ENCODE assay signal across 1 cellular context in the genomic region with DNA sequence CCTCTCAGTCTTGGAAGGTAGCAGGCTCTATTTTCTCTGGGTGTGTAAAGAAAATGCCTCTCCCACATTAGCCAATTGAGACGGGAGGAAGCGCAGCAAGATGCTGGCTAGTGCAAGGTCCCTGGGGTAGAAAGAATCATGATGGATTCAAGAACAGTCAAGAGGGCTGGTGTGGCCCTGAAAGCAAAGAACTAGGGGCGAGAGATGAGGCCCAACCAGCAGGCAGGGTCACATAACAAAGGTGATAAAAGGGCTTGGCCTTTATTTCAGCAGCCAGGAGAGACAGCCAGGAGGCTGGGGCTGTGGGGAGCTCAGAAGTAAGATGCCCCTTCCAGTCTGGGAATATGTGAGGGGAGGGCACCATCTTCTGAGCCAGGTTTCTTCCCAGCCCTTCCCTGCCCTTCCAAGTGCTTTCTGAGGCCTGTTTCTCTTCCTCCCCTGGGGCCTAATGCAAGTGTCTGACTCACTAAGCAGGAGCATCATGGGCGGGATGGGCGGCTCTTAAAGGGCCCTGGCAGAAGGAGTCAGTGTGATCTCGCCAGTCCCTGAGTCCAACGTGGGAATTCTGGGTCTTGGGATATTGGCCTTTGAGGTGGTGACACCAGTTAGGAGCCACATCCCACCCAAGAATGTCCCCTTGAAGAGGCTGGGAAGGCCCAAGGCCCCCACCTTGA.
TF ChIP-seq lines count a peak whose summit lies in the region.

No MANE protein-coding gene starts in this region.

TF ChIP-seq in HEK293, 187 proteins besides CTCF, POLR2A, EP300 and RAD21 (continued from another document and continues in another):
- TF ChIP-seq, protein P1, sequence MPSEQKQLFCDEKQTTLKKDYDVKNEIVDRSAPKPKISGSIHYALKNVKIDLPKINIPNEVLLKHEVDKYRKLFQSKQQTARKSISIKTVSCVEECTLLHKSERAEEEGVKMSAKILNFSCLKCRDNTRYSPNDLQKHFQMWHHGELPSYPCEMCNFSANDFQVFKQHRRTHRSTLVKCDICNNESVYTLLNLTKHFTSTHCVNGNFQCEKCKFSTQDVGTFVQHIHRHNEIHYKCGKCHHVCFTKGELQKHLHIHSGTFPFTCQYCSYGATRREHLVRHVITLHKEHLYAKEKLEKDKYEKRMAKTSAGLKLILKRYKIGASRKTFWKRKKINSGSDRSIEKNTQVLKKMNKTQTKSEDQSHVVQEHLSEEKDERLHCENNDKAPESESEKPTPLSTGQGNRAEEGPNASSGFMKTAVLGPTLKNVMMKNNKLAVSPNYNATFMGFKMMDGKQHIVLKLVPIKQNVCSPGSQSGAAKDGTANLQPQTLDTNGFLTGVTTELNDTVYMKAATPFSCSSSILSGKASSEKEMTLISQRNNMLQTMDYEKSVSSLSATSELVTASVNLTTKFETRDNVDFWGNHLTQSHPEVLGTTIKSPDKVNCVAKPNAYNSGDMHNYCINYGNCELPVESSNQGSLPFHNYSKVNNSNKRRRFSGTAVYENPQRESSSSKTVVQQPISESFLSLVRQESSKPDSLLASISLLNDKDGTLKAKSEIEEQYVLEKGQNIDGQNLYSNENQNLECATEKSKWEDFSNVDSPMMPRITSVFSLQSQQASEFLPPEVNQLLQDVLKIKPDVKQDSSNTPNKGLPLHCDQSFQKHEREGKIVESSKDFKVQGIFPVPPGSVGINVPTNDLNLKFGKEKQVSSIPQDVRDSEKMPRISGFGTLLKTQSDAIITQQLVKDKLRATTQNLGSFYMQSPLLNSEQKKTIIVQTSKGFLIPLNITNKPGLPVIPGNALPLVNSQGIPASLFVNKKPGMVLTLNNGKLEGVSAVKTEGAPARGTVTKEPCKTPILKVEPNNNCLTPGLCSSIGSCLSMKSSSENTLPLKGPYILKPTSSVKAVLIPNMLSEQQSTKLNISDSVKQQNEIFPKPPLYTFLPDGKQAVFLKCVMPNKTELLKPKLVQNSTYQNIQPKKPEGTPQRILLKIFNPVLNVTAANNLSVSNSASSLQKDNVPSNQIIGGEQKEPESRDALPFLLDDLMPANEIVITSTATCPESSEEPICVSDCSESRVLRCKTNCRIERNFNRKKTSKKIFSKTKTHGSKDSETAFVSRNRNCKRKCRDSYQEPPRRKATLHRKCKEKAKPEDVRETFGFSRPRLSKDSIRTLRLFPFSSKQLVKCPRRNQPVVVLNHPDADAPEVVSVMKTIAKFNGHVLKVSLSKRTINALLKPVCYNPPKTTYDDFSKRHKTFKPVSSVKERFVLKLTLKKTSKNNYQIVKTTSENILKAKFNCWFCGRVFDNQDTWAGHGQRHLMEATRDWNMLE (tag by site-specific recombination; conservative IDR thresholded peaks at IDR 0.05; ENCODE audit: low read depth): 0 out of 2 replicates have a peak, but pooled peaks have one; percentile 44
- TF ChIP-seq, protein P2, sequence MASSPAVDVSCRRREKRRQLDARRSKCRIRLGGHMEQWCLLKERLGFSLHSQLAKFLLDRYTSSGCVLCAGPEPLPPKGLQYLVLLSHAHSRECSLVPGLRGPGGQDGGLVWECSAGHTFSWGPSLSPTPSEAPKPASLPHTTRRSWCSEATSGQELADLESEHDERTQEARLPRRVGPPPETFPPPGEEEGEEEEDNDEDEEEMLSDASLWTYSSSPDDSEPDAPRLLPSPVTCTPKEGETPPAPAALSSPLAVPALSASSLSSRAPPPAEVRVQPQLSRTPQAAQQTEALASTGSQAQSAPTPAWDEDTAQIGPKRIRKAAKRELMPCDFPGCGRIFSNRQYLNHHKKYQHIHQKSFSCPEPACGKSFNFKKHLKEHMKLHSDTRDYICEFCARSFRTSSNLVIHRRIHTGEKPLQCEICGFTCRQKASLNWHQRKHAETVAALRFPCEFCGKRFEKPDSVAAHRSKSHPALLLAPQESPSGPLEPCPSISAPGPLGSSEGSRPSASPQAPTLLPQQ (tag by site-specific recombination; IDR thresholded peaks at IDR 0.05): peak; percentile 63
- TF ChIP-seq EGR2 (tag by site-specific recombination; IDR thresholded peaks at IDR 0.05; ENCODE audit: low read depth) (0 out of 2 replicates have a peak, but pooled peaks have one; percentile 16), ZIC2 (tag by site-specific recombination; IDR thresholded peaks at IDR 0.05) (no peak), PRDM1 (tag by site-specific recombination; IDR thresholded peaks at IDR 0.05) (peak; percentile 59; the same call in 1 of the 2 replicates), ZNF394 (tag by site-specific recombination; IDR thresholded peaks at IDR 0.05; ENCODE audit: borderline replicate concordance) (no peak), KLF8 (tag by site-specific recombination; IDR thresholded peaks at IDR 0.05) (peak; percentile 57; the same call in 1 of the 2 replicates), ZNF48 (tag by site-specific recombination; IDR thresholded peaks at IDR 0.05) (no peak), HOXD13 (CRISPR knock-in tag; IDR thresholded peaks at IDR 0.05; ENCODE audit: borderline replicate concordance) (no peak), ZNF274 (IDR thresholded peaks at IDR 0.05; ENCODE audit: low read length) (no peak), ZNF274 (tag by site-specific recombination; IDR thresholded peaks at IDR 0.05; ENCODE audit: borderline replicate concordance) (no peak), ZBTB20 (tag by site-specific recombination; IDR thresholded peaks at IDR 0.05) (no peak), SP7 (tag by site-specific recombination; IDR thresholded peaks at IDR 0.05) (peak; percentile 48; the same call in 1 of the 2 replicates), ZNF626 (tag by site-specific recombination; IDR thresholded peaks at IDR 0.05) (no peak), ZNF843 (tag by site-specific recombination; IDR thresholded peaks at IDR 0.05) (no peak), ZNF404 (tag by site-specific recombination; IDR thresholded peaks at IDR 0.05) (no peak), ZNF140 (tag by site-specific recombination; IDR thresholded peaks at IDR 0.05) (no peak), ZNF37A (tag by site-specific recombination; IDR thresholded peaks at IDR 0.05) (no peak), ZFP41 (tag by site-specific recombination; IDR thresholded peaks at IDR 0.05; ENCODE audit: borderline replicate concordance) (no peak), ZNF335 (tag by site-specific recombination; conservative IDR thresholded peaks at IDR 0.05) (peak; percentile 70; the same call in 1 of the 2 replicates), ZNF221 (tag by site-specific recombination; IDR thresholded peaks at IDR 0.05; ENCODE audit: borderline replicate concordance) (no peak), ZNF350 (tag by site-specific recombination; IDR thresholded peaks at IDR 0.05) (no peak), HOXA7 (CRISPR knock-in tag; IDR thresholded peaks at IDR 0.05; ENCODE audit: borderline replicate concordance) (no peak), ZNF529 (tag by site-specific recombination; IDR thresholded peaks at IDR 0.05; ENCODE audit: insufficient replicate concordance) (no peak), ZNF501 (tag by site-specific recombination; IDR thresholded peaks at IDR 0.05) (no peak), ZFHX2 (tag by site-specific recombination; conservative IDR thresholded peaks at IDR 0.05) (no peak), OSR2 (tag by site-specific recombination; IDR thresholded peaks at IDR 0.05) (no peak), ZNF830 (tag by site-specific recombination; IDR thresholded peaks at IDR 0.05; ENCODE audit: low read depth) (no peak), ZNF670 (tag by site-specific recombination; IDR thresholded peaks at IDR 0.05; ENCODE audit: low read depth) (no peak), ZNF202 (tag by site-specific recombination; IDR thresholded peaks at IDR 0.05; ENCODE audit: borderline replicate concordance) (no peak), ZNF146 (tag by site-specific recombination; IDR thresholded peaks at IDR 0.05) (no peak), ZNF660 (tag by site-specific recombination; IDR thresholded peaks at IDR 0.05) (peak; percentile 69; the same call in 1 of the 2 replicates), ZNF302 (tag by site-specific recombination; IDR thresholded peaks at IDR 0.05; ENCODE audit: low read depth) (no peak)
- TF ChIP-seq, protein P3, sequence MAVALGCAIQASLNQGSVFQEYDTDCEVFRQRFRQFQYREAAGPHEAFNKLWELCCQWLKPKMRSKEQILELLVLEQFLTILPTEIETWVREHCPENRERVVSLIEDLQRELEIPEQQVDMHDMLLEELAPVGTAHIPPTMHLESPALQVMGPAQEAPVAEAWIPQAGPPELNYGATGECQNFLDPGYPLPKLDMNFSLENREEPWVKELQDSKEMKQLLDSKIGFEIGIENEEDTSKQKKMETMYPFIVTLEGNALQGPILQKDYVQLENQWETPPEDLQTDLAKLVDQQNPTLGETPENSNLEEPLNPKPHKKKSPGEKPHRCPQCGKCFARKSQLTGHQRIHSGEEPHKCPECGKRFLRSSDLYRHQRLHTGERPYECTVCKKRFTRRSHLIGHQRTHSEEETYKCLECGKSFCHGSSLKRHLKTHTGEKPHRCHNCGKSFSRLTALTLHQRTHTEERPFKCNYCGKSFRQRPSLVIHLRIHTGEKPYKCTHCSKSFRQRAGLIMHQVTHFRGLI (tag by site-specific recombination; IDR thresholded peaks at IDR 0.05): no peak
- TF ChIP-seq, protein P4, sequence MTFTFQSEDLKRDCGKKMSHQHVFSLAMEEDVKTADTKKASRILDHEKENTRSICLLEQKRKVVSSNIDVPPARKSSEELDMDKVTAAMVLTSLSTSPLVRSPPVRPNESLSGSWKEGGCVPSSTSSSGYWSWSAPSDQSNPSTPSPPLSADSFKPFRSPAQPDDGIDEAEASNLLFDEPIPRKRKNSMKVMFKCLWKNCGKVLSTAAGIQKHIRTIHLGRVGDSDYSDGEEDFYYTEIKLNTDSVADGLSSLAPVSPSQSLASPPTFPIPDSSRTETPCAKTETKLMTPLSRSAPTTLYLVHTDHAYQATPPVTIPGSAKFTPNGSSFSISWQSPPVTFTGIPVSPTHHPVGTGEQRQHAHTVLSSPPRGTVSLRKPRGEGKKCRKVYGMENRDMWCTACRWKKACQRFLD (tag by site-specific recombination; IDR thresholded peaks at IDR 0.05): no peak
- TF ChIP-seq, protein P5, sequence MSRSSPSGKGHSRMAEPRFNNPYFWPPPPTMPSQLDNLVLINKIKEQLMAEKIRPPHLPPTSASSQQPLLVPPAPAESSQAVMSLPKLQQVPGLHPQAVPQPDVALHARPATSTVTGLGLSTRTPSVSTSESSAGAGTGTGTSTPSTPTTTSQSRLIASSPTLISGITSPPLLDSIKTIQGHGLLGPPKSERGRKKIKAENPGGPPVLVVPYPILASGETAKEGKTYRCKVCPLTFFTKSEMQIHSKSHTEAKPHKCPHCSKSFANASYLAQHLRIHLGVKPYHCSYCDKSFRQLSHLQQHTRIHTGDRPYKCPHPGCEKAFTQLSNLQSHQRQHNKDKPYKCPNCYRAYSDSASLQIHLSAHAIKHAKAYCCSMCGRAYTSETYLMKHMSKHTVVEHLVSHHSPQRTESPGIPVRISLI (tag by site-specific recombination; IDR thresholded peaks at IDR 0.05): no peak
- TF ChIP-seq, protein P6, sequence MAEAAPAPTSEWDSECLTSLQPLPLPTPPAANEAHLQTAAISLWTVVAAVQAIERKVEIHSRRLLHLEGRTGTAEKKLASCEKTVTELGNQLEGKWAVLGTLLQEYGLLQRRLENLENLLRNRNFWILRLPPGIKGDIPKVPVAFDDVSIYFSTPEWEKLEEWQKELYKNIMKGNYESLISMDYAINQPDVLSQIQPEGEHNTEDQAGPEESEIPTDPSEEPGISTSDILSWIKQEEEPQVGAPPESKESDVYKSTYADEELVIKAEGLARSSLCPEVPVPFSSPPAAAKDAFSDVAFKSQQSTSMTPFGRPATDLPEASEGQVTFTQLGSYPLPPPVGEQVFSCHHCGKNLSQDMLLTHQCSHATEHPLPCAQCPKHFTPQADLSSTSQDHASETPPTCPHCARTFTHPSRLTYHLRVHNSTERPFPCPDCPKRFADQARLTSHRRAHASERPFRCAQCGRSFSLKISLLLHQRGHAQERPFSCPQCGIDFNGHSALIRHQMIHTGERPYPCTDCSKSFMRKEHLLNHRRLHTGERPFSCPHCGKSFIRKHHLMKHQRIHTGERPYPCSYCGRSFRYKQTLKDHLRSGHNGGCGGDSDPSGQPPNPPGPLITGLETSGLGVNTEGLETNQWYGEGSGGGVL (tag by site-specific recombination; IDR thresholded peaks at IDR 0.05): 0 out of 2 replicates have a peak, but pooled peaks have one; percentile 10
- TF ChIP-seq, protein P7, sequence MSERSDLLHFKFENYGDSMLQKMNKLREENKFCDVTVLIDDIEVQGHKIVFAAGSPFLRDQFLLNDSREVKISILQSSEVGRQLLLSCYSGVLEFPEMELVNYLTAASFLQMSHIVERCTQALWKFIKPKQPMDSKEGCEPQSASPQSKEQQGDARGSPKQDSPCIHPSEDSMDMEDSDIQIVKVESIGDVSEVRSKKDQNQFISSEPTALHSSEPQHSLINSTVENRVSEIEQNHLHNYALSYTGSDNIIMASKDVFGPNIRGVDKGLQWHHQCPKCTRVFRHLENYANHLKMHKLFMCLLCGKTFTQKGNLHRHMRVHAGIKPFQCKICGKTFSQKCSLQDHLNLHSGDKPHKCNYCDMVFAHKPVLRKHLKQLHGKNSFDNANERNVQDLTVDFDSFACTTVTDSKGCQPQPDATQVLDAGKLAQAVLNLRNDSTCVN (tag by site-specific recombination; optimal IDR thresholded peaks at IDR 0.05): no peak
- TF ChIP-seq, protein P8, sequence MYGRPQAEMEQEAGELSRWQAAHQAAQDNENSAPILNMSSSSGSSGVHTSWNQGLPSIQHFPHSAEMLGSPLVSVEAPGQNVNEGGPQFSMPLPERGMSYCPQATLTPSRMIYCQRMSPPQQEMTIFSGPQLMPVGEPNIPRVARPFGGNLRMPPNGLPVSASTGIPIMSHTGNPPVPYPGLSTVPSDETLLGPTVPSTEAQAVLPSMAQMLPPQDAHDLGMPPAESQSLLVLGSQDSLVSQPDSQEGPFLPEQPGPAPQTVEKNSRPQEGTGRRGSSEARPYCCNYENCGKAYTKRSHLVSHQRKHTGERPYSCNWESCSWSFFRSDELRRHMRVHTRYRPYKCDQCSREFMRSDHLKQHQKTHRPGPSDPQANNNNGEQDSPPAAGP (tag by site-specific recombination; IDR thresholded peaks at IDR 0.05): peak; percentile 65; the same call in 1 of the 2 replicates
- TF ChIP-seq, protein P9, sequence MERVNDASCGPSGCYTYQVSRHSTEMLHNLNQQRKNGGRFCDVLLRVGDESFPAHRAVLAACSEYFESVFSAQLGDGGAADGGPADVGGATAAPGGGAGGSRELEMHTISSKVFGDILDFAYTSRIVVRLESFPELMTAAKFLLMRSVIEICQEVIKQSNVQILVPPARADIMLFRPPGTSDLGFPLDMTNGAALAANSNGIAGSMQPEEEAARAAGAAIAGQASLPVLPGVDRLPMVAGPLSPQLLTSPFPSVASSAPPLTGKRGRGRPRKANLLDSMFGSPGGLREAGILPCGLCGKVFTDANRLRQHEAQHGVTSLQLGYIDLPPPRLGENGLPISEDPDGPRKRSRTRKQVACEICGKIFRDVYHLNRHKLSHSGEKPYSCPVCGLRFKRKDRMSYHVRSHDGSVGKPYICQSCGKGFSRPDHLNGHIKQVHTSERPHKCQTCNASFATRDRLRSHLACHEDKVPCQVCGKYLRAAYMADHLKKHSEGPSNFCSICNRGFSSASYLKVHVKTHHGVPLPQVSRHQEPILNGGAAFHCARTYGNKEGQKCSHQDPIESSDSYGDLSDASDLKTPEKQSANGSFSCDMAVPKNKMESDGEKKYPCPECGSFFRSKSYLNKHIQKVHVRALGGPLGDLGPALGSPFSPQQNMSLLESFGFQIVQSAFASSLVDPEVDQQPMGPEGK (tag by site-specific recombination; IDR thresholded peaks at IDR 0.05): peak; percentile 43; the same call in 1 of the 2 replicates
